Comparison of ENCODE assay signal across 8 cellular contexts in the genomic region with DNA sequence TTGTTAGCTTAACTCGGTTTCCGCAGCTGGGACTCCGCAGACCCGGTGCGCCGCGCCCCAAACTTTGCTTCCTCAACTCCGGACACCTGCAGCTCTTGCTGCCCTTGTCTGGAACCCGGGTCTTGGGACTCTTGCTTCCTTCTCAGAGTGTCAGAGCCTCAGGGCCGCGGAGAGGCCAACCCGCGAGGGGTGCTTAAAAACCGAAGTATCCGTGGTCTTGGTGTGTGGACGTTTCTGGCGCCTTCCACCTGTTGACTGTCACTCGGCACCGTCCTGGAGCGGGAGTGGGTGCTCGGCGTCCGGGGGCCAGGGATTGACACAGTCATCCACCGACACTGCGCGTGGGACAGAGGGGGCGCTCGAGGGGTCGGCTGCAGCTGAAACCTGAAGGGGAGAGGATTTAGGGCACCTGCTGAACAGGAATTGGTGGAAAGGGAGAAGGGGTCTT.
DNase-seq lines count a peak whose midpoint lies in the region; ATAC-seq and TF ChIP-seq lines count a peak whose summit lies in the region.

No MANE protein-coding gene starts in this region.

- ATAC-seq in GM19023 (IDR thresholded peaks at IDR 0.05; ENCODE audit: unreplicated experiment): peak; percentile 54
- ATAC-seq in HG03175 (IDR thresholded peaks at IDR 0.05; ENCODE audit: unreplicated experiment): peak; percentile 49

- DNase-seq in AG04449 (ENCODE audit: low read depth, low spot score) (no peak), T follicular helper cell (ENCODE audit: low read depth) (peak; percentile 51), astrocyte of the spinal cord (ENCODE audit: low read depth, low spot score) (no peak), iris pigment epithelial cell (ENCODE audit: low read depth) (peak; percentile 43), foreskin melanocyte (no peak)
- peak; percentile 33 to 46 for DNase-seq in stimulated activated CD4-positive, alpha-beta T cell treated with anti-CD3 and anti-CD28 coated beads, Interleukin-15, amount 100 ng/mL, for 1 hour (ENCODE audit: low read depth in 1 of 2, low spot score in 1 of 2)

- TF ChIP-seq CTCF in AG04449 (IDR thresholded peaks at IDR 0.05; ENCODE audit: insufficient read depth, low read length, missing control alignments): peak; percentile 64
- peak; percentile 57 for TF ChIP-seq CTCF in astrocyte of the spinal cord (IDR thresholded peaks at IDR 0.05; ENCODE audit: low read depth, low read length)

- CTCF ChIA-PET in AG04449 (lab: Yijun Ruan, JAX): interaction anchor here (0.6 to 3.7 kb wide), 6 partner anchors 8 to 1027 kb away, joined by 3 to 14 read pairs (median 6); no protein-coding TSS in a partner anchor

- peak overlapping the region; percentile 68 for H3K4me3 ChIP-seq in AG04449 (ENCODE audit: low read depth, low read length)
- H3K4me3 ChIP-seq in astrocyte of the spinal cord (ENCODE audit: low read depth, low read length): peak overlapping the region; percentile 63

- POLR2A ChIA-PET in AG04449 (lab: Yijun Ruan, JAX): no interaction called here

- in situ Hi-C loops in astrocyte of the spinal cord (cut with HindIII; ENCODE audit: low sequenced_read_pairs): no loop called here

Comparison
In these comparisons a context has a peak if more than half of its experiments do, and no peak if none do; other contexts are left out.
1. DNase-seq: peak in T follicular helper cell (single experiment), iris pigment epithelial cell (single experiment) and stimulated activated CD4-positive, alpha-beta T cell treated with anti-CD3 and anti-CD28 coated beads, Interleukin-15, amount 100 ng/mL, for 1 hour (2 of 2); none in AG04449 (single experiment), astrocyte of the spinal cord (single experiment) and foreskin melanocyte (single experiment).